16 cellular contexts compared by ENCODE assay signal in genomic region chr6:44543664-44544063, GRCh38.
DNase-seq lines count a peak whose midpoint lies in the region; ATAC-seq and TF ChIP-seq lines count a peak whose summit lies in the region.
"Had no signal": no experiment of that assay in that cellular context is flagged by ENCODE, and none has a peak within 500 bp of the region (broad histone marks: within the 10 kb centered on the region; RNA-seq: fewer than 3 reads in every experiment).

No MANE protein-coding gene starts in this region.

- H3K27me3 ChIP-seq in HUES64 (ENCODE audit: insufficient read depth, low read length) = no peaks in the 10 kb centered on the region
- no peaks in the 10 kb centered on the region for H3K27me3 ChIP-seq in upper lobe of right lung

- no peak overlapping the region for H3K4me3 Mint-ChIP-seq in WTC11
- H3K4me3 Mint-ChIP-seq in activated naive CD8-positive, alpha-beta T cell treated with anti-CD3 and anti-CD28 coated beads, Interleukin-2, amount 50 U/mL, for 24 hours = no peak overlapping the region
- H3K4me3 Mint-ChIP-seq: CD4-positive, alpha-beta memory T cell; HFFc6 had no signal

- H3K9ac ChIP-seq in HUES64 (ENCODE audit: low read depth, low read length) = no peak overlapping the region

- ATAC-seq in WTC11 (no peak), upper lobe of right lung (no peak)
- no peak for ATAC-seq in activated naive CD8-positive, alpha-beta T cell treated with anti-CD3 and anti-CD28 coated beads, Interleukin-2, amount 50 U/mL, for 24 hours

- peaks cover 28% of the 10 kb centered on the region for H3K4me1 Mint-ChIP-seq in WTC11
- H3K4me1 Mint-ChIP-seq in activated naive CD8-positive, alpha-beta T cell treated with anti-CD3 and anti-CD28 coated beads, Interleukin-2, amount 50 U/mL, for 24 hours = no peaks in the 10 kb centered on the region
- H3K4me1 Mint-ChIP-seq: CD4-positive, alpha-beta memory T cell had no signal

- no peak for DNase-seq in WTC11 (ENCODE audit: low spot score)
- peak; percentile 6 for DNase-seq in islet precursor cell
- peak; percentile 1 for DNase-seq in upper lobe of right lung
- DNase-seq in posterior cingulate gyrus = no peak
- DNase-seq in caudate nucleus (lab: John Stamatoyannopoulos, UW) = no peak
- no peak for DNase-seq in activated naive CD8-positive, alpha-beta T cell treated with anti-CD3 and anti-CD28 coated beads, Interleukin-2, amount 50 U/mL, for 24 hours
- DNase-seq: C1 segment of cervical spinal cord; Calu3; CD4-positive, alpha-beta memory T cell; COR-L47; DMS53; DMS79 treated with DMSO at 0.1 percent for 48 hours; GF-D8; HFFc6 had no signal

- WGBS in HUES64 = 82% methylated on average over 2 of the region's 3 CpGs

- H3K36me3 ChIP-seq in HUES64 (ENCODE audit: insufficient read depth, low read length) (no peaks in the 10 kb centered on the region), upper lobe of right lung (no peaks in the 10 kb centered on the region)
- H3K36me3 ChIP-seq: HAP-1 had no signal

- no peak overlapping the region for H3K27ac Mint-ChIP-seq in WTC11
- no peak overlapping the region for H3K27ac Mint-ChIP-seq in activated naive CD8-positive, alpha-beta T cell treated with anti-CD3 and anti-CD28 coated beads, Interleukin-2, amount 50 U/mL, for 24 hours
- H3K27ac Mint-ChIP-seq: CD4-positive, alpha-beta memory T cell; HFFc6 had no signal

- CTCF ChIA-PET in WTC11 (lab: Charles Lee) = interaction anchor here (4.4 kb wide), 1 partner anchor 68 kb away, joined by 29 read pairs; no protein-coding TSS in a partner anchor

- intact Hi-C loops in upper lobe of right lung (cut with DNase I) (no loop called here), posterior cingulate gyrus (cut with DNase I) (no loop called here)

- H3K36me3 Mint-ChIP-seq in WTC11 = peaks cover 7% of the 10 kb centered on the region; the same call in 1 of the 2 replicates
- no peaks in the 10 kb centered on the region for H3K36me3 Mint-ChIP-seq in activated naive CD8-positive, alpha-beta T cell treated with anti-CD3 and anti-CD28 coated beads, Interleukin-2, amount 50 U/mL, for 24 hours (ENCODE audit: low read depth)
- H3K36me3 Mint-ChIP-seq: CD4-positive, alpha-beta memory T cell had no signal

- H3K9me3 ChIP-seq in HUES64 (ENCODE audit: insufficient read depth, low read depth, low read length) = no peaks in the 10 kb centered on the region; the same call in 1 of the 2 replicates
- H3K9me3 ChIP-seq in upper lobe of right lung = no peaks in the 10 kb centered on the region
- H3K9me3 ChIP-seq: HAP-1 had no signal

- H3K27ac ChIP-seq in HUES64 (ENCODE audit: low read depth, low read length) (peak overlapping the region; percentile 45; the same call in 1 of the 2 replicates), upper lobe of right lung (no peak overlapping the region), caudate nucleus (ENCODE audit: low read depth, low read length) (no peak overlapping the region)

- H3K9me3 Mint-ChIP-seq in WTC11 = peaks cover 19% of the 10 kb centered on the region
- H3K9me3 Mint-ChIP-seq in activated naive CD8-positive, alpha-beta T cell treated with anti-CD3 and anti-CD28 coated beads, Interleukin-2, amount 50 U/mL, for 24 hours = no peaks in the 10 kb centered on the region
- H3K9me3 Mint-ChIP-seq: CD4-positive, alpha-beta memory T cell; HFFc6 had no signal

- H3K4me1 ChIP-seq in HUES64 (ENCODE audit: insufficient read depth, low read length) (peaks cover 19% of the 10 kb centered on the region), upper lobe of right lung (no peaks in the 10 kb centered on the region)
- H3K4me1 ChIP-seq: HAP-1 had no signal

- H3K27me3 Mint-ChIP-seq in WTC11 (ENCODE audit: low read depth) = no peaks in the 10 kb centered on the region
- no peaks in the 10 kb centered on the region for H3K27me3 Mint-ChIP-seq in activated naive CD8-positive, alpha-beta T cell treated with anti-CD3 and anti-CD28 coated beads, Interleukin-2, amount 50 U/mL, for 24 hours

- no peak overlapping the region for H3K4me3 ChIP-seq in HUES64 (ENCODE audit: low read length)
- H3K4me3 ChIP-seq in upper lobe of right lung = no peak overlapping the region
- H3K4me3 ChIP-seq: HAP-1 had no signal

- POLR2A ChIA-PET in WTC11 (lab: Charles Lee) = no interaction called here

- TF ChIP-seq CTCF in WTC11 (IDR thresholded peaks at IDR 0.05) = no peak
- TF ChIP-seq CTCF in upper lobe of right lung (IDR thresholded peaks at IDR 0.05) = no peak

TF ChIP-seq in WTC11, 78 proteins besides CTCF, POLR2A, EP300 and RAD21:
- TF ChIP-seq FOXK1 (CRISPR knock-in tag; IDR thresholded peaks at IDR 0.05) (no peak), ZNF121 (CRISPR knock-in tag; IDR thresholded peaks at IDR 0.05) (peak; percentile 74; the same call in 1 of the 2 replicates)
TF ChIP-seq in WTC11: peak in this region for 1.

Comparison
In these comparisons a context has a peak if more than half of its experiments do, and no peak if none do; other contexts are left out.
1. DNase-seq: peak in islet precursor cell (single experiment) and upper lobe of right lung (single experiment); none in WTC11 (single experiment), posterior cingulate gyrus (0 of 10), caudate nucleus (0 of 61) and activated naive CD8-positive, alpha-beta T cell treated with anti-CD3 and anti-CD28 coated beads, Interleukin-2, amount 50 U/mL, for 24 hours (single experiment).